Comparison of ENCODE assay signal across 1 cellular context in the genomic region with DNA sequence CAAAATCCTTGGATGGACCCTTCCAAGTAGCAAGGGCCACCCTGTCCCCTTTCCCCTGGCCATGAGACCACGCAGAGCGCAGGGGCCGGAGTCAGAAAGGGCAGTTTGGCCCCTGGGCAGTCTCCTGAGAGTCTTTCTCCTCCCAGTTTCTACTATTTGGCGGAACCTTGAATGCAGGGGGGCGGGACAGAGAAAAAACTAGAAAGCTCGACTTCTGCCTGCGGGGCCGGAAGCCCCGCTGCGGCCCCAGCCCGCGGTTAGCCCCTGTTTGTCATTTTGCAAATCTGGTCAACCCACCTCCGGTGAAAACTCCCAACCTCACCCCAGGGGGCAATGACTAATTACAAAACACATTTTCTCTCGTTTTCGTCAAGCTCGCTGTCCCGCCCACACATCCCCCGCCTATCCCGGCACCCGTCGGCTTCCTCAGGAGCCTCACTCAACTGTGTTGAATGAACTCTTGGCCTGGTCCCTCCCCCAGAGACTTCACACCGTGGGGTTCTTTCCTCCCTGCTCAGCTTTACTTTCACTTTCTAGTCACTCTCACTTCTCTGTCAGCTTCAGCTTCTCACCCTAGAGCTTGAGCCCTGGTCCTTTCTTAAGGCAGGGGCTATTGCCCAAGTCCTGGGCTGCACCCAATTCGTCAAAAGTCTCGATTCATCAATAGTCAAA.
TF ChIP-seq lines count a peak whose summit lies in the region.

No MANE protein-coding gene starts in this region.

TF ChIP-seq in K562, 482 proteins besides CTCF, POLR2A, EP300 and RAD21 (continued from another document and continues in another):
- TF ChIP-seq, protein P1, sequence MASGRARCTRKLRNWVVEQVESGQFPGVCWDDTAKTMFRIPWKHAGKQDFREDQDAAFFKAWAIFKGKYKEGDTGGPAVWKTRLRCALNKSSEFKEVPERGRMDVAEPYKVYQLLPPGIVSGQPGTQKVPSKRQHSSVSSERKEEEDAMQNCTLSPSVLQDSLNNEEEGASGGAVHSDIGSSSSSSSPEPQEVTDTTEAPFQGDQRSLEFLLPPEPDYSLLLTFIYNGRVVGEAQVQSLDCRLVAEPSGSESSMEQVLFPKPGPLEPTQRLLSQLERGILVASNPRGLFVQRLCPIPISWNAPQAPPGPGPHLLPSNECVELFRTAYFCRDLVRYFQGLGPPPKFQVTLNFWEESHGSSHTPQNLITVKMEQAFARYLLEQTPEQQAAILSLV (tag; IDR thresholded peaks at IDR 0.05): no peak
- TF ChIP-seq MEF2D (tag; conservative IDR thresholded peaks at IDR 0.05; ENCODE audit: low read depth) (no peak), TGIF2 (CRISPR knock-in tag; IDR thresholded peaks at IDR 0.05) (no peak), DACH1 (IDR thresholded peaks at IDR 0.05; ENCODE audit: partially characterized antibody) (no peak), FOXM1 (IDR thresholded peaks at IDR 0.05; ENCODE audit: low read depth) (no peak), FOXM1 (CRISPR knock-in tag; IDR thresholded peaks at IDR 0.05; ENCODE audit: low read depth) (no peak), TEAD2 (tag; IDR thresholded peaks at IDR 0.05) (no peak), ZNF561 (CRISPR knock-in tag; conservative IDR thresholded peaks at IDR 0.05) (no peak), BHLHE40 (IDR thresholded peaks at IDR 0.05; ENCODE audit: low read length) (peak; percentile 48; the same call in 1 of the 2 replicates), RBM25 (IDR thresholded peaks at IDR 0.05; ENCODE audit: low read depth, low read length, severe bottlenecking) (no peak), CEBPG (CRISPR knock-in tag; IDR thresholded peaks at IDR 0.05) (peak; percentile 62; the same call in 1 of the 2 replicates), CEBPG (tag; conservative IDR thresholded peaks at IDR 0.05 in 1 of 2, IDR thresholded peaks at IDR 0.05 in 1 of 2) (no peak), ZNF212 (CRISPR knock-in tag; IDR thresholded peaks at IDR 0.05) (no peak), E2F3 (CRISPR knock-in tag; IDR thresholded peaks at IDR 0.05) (no peak), PHTF2 (CRISPR knock-in tag; IDR thresholded peaks at IDR 0.05) (no peak), ZNF347 (CRISPR knock-in tag; IDR thresholded peaks at IDR 0.05; ENCODE audit: low read depth) (no peak), DNMT1 (IDR thresholded peaks at IDR 0.05) (no peak), ZC3H11A (IDR thresholded peaks at IDR 0.05; ENCODE audit: low read depth, low read length) (no peak), RHOXF2B (CRISPR knock-in tag; conservative IDR thresholded peaks at IDR 0.05) (no peak), SMAD4 (CRISPR knock-in tag; conservative IDR thresholded peaks at IDR 0.05) (no peak), BCL6 (CRISPR knock-in tag; IDR thresholded peaks at IDR 0.05) (no peak), FOS (IDR thresholded peaks at IDR 0.05; ENCODE audit: extremely low read depth, insufficient read length) (no peak), FOXA3 (CRISPR knock-in tag; conservative IDR thresholded peaks at IDR 0.05 in 1 of 2, IDR thresholded peaks at IDR 0.05 in 1 of 2) (no peak), ZFP1 (CRISPR knock-in tag; IDR thresholded peaks at IDR 0.05) (no peak), NFYB (IDR thresholded peaks at IDR 0.05; ENCODE audit: extremely low read depth, insufficient read length) (no peak), MCM2 (IDR thresholded peaks at IDR 0.05; ENCODE audit: low read depth) (no peak), STAT5A (IDR thresholded peaks at IDR 0.05; ENCODE audit: borderline replicate concordance, low read length) (no peak; the same call in 1 of the 2 replicates), ZFPM2 (CRISPR knock-in tag; IDR thresholded peaks at IDR 0.05) (no peak), HNRNPK (IDR thresholded peaks at IDR 0.05; ENCODE audit: low read depth, low read length, poor library complexity, severe bottlenecking) (no peak), HDAC1 (IDR thresholded peaks at IDR 0.05) (peak in 1 of 2 experiments; percentile 57; a peak in 1 of 4 replicates), DMBX1 (CRISPR knock-in tag; IDR thresholded peaks at IDR 0.05; ENCODE audit: borderline replicate concordance) (no peak)
- TF ChIP-seq, protein P2, sequence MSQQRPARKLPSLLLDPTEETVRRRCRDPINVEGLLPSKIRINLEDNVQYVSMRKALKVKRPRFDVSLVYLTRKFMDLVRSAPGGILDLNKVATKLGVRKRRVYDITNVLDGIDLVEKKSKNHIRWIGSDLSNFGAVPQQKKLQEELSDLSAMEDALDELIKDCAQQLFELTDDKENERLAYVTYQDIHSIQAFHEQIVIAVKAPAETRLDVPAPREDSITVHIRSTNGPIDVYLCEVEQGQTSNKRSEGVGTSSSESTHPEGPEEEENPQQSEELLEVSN (IDR thresholded peaks at IDR 0.05; ENCODE audit: borderline replicate concordance in 1 of 2, extremely low read depth in 1 of 2, insufficient read depth in 1 of 2, insufficient read length in 1 of 2, low read depth in 1 of 2, low read length in 1 of 2, poor library complexity in 1 of 2, severe bottlenecking in 1 of 2): peak in 1 of 2 experiments; percentile 47
- TF ChIP-seq, protein P3, sequence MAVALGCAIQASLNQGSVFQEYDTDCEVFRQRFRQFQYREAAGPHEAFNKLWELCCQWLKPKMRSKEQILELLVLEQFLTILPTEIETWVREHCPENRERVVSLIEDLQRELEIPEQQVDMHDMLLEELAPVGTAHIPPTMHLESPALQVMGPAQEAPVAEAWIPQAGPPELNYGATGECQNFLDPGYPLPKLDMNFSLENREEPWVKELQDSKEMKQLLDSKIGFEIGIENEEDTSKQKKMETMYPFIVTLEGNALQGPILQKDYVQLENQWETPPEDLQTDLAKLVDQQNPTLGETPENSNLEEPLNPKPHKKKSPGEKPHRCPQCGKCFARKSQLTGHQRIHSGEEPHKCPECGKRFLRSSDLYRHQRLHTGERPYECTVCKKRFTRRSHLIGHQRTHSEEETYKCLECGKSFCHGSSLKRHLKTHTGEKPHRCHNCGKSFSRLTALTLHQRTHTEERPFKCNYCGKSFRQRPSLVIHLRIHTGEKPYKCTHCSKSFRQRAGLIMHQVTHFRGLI (CRISPR knock-in tag; IDR thresholded peaks at IDR 0.05): no peak
- TF ChIP-seq, protein P4, sequence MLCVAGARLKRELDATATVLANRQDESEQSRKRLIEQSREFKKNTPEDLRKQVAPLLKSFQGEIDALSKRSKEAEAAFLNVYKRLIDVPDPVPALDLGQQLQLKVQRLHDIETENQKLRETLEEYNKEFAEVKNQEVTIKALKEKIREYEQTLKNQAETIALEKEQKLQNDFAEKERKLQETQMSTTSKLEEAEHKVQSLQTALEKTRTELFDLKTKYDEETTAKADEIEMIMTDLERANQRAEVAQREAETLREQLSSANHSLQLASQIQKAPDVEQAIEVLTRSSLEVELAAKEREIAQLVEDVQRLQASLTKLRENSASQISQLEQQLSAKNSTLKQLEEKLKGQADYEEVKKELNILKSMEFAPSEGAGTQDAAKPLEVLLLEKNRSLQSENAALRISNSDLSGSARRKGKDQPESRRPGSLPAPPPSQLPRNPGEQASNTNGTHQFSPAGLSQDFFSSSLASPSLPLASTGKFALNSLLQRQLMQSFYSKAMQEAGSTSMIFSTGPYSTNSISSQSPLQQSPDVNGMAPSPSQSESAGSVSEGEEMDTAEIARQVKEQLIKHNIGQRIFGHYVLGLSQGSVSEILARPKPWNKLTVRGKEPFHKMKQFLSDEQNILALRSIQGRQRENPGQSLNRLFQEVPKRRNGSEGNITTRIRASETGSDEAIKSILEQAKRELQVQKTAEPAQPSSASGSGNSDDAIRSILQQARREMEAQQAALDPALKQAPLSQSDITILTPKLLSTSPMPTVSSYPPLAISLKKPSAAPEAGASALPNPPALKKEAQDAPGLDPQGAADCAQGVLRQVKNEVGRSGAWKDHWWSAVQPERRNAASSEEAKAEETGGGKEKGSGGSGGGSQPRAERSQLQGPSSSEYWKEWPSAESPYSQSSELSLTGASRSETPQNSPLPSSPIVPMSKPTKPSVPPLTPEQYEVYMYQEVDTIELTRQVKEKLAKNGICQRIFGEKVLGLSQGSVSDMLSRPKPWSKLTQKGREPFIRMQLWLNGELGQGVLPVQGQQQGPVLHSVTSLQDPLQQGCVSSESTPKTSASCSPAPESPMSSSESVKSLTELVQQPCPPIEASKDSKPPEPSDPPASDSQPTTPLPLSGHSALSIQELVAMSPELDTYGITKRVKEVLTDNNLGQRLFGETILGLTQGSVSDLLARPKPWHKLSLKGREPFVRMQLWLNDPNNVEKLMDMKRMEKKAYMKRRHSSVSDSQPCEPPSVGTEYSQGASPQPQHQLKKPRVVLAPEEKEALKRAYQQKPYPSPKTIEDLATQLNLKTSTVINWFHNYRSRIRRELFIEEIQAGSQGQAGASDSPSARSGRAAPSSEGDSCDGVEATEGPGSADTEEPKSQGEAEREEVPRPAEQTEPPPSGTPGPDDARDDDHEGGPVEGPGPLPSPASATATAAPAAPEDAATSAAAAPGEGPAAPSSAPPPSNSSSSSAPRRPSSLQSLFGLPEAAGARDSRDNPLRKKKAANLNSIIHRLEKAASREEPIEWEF (CRISPR knock-in tag; IDR thresholded peaks at IDR 0.05): no peak
- TF ChIP-seq, protein P5, sequence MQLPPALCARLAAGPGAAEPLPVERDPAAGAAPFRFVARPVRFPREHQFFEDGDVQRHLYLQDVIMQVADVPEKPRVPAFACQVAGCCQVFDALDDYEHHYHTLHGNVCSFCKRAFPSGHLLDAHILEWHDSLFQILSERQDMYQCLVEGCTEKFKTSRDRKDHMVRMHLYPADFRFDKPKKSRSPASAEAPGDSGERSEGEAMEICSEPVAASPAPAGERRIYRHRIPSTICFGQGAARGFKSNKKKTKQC (CRISPR knock-in tag; IDR thresholded peaks at IDR 0.05): no peak
- TF ChIP-seq, protein P6, sequence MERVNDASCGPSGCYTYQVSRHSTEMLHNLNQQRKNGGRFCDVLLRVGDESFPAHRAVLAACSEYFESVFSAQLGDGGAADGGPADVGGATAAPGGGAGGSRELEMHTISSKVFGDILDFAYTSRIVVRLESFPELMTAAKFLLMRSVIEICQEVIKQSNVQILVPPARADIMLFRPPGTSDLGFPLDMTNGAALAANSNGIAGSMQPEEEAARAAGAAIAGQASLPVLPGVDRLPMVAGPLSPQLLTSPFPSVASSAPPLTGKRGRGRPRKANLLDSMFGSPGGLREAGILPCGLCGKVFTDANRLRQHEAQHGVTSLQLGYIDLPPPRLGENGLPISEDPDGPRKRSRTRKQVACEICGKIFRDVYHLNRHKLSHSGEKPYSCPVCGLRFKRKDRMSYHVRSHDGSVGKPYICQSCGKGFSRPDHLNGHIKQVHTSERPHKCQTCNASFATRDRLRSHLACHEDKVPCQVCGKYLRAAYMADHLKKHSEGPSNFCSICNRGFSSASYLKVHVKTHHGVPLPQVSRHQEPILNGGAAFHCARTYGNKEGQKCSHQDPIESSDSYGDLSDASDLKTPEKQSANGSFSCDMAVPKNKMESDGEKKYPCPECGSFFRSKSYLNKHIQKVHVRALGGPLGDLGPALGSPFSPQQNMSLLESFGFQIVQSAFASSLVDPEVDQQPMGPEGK (CRISPR knock-in tag; IDR thresholded peaks at IDR 0.05; ENCODE audit: borderline replicate concordance): no peak
- TF ChIP-seq, protein P7, sequence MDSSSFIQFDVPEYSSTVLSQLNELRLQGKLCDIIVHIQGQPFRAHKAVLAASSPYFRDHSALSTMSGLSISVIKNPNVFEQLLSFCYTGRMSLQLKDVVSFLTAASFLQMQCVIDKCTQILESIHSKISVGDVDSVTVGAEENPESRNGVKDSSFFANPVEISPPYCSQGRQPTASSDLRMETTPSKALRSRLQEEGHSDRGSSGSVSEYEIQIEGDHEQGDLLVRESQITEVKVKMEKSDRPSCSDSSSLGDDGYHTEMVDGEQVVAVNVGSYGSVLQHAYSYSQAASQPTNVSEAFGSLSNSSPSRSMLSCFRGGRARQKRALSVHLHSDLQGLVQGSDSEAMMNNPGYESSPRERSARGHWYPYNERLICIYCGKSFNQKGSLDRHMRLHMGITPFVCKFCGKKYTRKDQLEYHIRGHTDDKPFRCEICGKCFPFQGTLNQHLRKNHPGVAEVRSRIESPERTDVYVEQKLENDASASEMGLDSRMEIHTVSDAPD (CRISPR knock-in tag; IDR thresholded peaks at IDR 0.05): no peak
- TF ChIP-seq, protein P8, sequence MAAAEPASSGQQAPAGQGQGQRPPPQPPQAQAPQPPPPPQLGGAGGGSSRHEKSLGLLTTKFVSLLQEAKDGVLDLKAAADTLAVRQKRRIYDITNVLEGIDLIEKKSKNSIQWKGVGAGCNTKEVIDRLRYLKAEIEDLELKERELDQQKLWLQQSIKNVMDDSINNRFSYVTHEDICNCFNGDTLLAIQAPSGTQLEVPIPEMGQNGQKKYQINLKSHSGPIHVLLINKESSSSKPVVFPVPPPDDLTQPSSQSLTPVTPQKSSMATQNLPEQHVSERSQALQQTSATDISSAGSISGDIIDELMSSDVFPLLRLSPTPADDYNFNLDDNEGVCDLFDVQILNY (CRISPR knock-in tag; IDR thresholded peaks at IDR 0.05): no peak
- TF ChIP-seq, protein P9, sequence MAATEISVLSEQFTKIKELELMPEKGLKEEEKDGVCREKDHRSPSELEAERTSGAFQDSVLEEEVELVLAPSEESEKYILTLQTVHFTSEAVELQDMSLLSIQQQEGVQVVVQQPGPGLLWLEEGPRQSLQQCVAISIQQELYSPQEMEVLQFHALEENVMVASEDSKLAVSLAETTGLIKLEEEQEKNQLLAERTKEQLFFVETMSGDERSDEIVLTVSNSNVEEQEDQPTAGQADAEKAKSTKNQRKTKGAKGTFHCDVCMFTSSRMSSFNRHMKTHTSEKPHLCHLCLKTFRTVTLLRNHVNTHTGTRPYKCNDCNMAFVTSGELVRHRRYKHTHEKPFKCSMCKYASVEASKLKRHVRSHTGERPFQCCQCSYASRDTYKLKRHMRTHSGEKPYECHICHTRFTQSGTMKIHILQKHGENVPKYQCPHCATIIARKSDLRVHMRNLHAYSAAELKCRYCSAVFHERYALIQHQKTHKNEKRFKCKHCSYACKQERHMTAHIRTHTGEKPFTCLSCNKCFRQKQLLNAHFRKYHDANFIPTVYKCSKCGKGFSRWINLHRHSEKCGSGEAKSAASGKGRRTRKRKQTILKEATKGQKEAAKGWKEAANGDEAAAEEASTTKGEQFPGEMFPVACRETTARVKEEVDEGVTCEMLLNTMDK (IDR thresholded peaks at IDR 0.05; ENCODE audit: borderline replicate concordance, insufficient read depth, low read depth, low read length, poor library complexity, severe bottlenecking): no peak
- TF ChIP-seq, protein P10, sequence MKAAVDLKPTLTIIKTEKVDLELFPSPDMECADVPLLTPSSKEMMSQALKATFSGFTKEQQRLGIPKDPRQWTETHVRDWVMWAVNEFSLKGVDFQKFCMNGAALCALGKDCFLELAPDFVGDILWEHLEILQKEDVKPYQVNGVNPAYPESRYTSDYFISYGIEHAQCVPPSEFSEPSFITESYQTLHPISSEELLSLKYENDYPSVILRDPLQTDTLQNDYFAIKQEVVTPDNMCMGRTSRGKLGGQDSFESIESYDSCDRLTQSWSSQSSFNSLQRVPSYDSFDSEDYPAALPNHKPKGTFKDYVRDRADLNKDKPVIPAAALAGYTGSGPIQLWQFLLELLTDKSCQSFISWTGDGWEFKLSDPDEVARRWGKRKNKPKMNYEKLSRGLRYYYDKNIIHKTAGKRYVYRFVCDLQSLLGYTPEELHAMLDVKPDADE (conservative IDR thresholded peaks at IDR 0.05; ENCODE audit: control insufficient read depth, low read depth, low read length): 0 out of 2 replicates have a peak, but pooled peaks have one; percentile 19
- TF ChIP-seq, protein P11, sequence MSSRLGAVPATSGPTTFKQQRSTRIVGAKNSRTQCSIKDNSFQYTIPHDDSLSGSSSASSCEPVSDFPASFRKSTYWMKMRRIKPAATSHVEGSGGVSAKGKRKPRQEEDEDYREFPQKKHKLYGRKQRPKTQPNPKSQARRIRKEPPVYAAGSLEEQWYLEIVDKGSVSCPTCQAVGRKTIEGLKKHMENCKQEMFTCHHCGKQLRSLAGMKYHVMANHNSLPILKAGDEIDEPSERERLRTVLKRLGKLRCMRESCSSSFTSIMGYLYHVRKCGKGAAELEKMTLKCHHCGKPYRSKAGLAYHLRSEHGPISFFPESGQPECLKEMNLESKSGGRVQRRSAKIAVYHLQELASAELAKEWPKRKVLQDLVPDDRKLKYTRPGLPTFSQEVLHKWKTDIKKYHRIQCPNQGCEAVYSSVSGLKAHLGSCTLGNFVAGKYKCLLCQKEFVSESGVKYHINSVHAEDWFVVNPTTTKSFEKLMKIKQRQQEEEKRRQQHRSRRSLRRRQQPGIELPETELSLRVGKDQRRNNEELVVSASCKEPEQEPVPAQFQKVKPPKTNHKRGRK (tag; IDR thresholded peaks at IDR 0.05): no peak
